Comparison of ENCODE assay signal across 16 cellular contexts in genomic region chr2:177253704-177254103, GRCh38. TPM values are rescaled to one million over a fixed set of nuclear protein-coding genes. Genes with fewer than 3 reads are reported as not detected.
A peak's percentile ranks its signal among the peaks of the same experiment; 100 is the strongest.
DNase-seq lines count a peak whose midpoint lies in the region; TF ChIP-seq lines count a peak whose summit lies in the region.
"Had no signal": no experiment of that assay in that cellular context is flagged by ENCODE, and none has a peak within 500 bp of the region (broad histone marks: within the 10 kb centered on the region; RNA-seq: fewer than 3 reads in every experiment).

No MANE protein-coding gene starts in this region.

- peak overlapping the region; percentile 67 for H3K27ac Mint-ChIP-seq in activated T-cell treated with anti-CD3 and anti-CD28 coated beads, Interleukin-2, amount 50 U/mL, for 24 hours

- TF ChIP-seq POLR2A in stomach (IDR thresholded peaks at IDR 0.05), result no peak

- 0 out of 2 replicates have a peak overlapping the region, but pooled peaks have one; percentile 6 for H3K27ac ChIP-seq in SK-N-MC
- peak overlapping the region in 1 of 2 donors; percentile 14 for H3K27ac ChIP-seq in coronary artery
- H3K27ac ChIP-seq in stomach, result peak overlapping the region in 3 of 5 donors; percentile 52 to 82 (median 53)
- H3K27ac ChIP-seq: C4-2B had no signal

- no peaks in the 10 kb centered on the region for H3K27me3 Mint-ChIP-seq in activated T-cell treated with anti-CD3 and anti-CD28 coated beads, Interleukin-2, amount 50 U/mL, for 24 hours
- H3K27me3 Mint-ChIP-seq: naive B cell had no signal

- H3K9me3 ChIP-seq in SK-N-MC (ENCODE audit: low read depth, low read length), result 0 out of 2 replicates have a peak, but pooled peaks cover 8% of the 10 kb centered on the region
- H3K9me3 ChIP-seq in stomach, result no peaks in the 10 kb centered on the region
- H3K9me3 ChIP-seq: body of pancreas had no signal

- intact Hi-C loops in stomach (cut with DNase I; ENCODE audit: low total_unique reads), result no loop called here
- intact Hi-C loops in posterior cingulate gyrus (cut with DNase I), result no loop called here

- no peak overlapping the region for H3K4me3 ChIP-seq in SK-N-MC
- peak overlapping the region; percentile 50 for H3K4me3 ChIP-seq in coronary artery
- H3K4me3 ChIP-seq in stomach, result peak overlapping the region in 1 of 4 donors; percentile 14
- H3K4me3 ChIP-seq: body of pancreas, lung had no signal

- TF ChIP-seq EP300 in stomach (IDR thresholded peaks at IDR 0.05), result no peak

- 33 to 55% (median 42%) methylated on average over 3 of the region's 3 CpGs for WGBS in stomach, 5 donors

- TF ChIP-seq CTCF in coronary artery (IDR thresholded peaks at IDR 0.05) (no peak), stomach (IDR thresholded peaks at IDR 0.05) (no peak)

- H3K27me3 ChIP-seq in stomach, result no peaks in the 10 kb centered on the region
- H3K27me3 ChIP-seq: body of pancreas had no signal

- H3K36me3 ChIP-seq in SK-N-MC (ENCODE audit: insufficient read depth, low read length), result peaks cover 55% of the 10 kb centered on the region
- peaks cover 0 to 12% (median 0%) of the 10 kb centered on the region in 4 donors for H3K36me3 ChIP-seq in stomach

- peaks cover 3% of the 10 kb centered on the region for H3K9me3 Mint-ChIP-seq in activated T-cell treated with anti-CD3 and anti-CD28 coated beads, Interleukin-2, amount 50 U/mL, for 24 hours

- DNase-seq in activated T-cell treated with anti-CD3 and anti-CD28 coated beads, Interleukin-2, amount 50 U/mL, for 24 hours, result no peak
- no peak for DNase-seq in activated T-cell treated with anti-CD3 and anti-CD28 coated beads, Interleukin-2, amount 50 U/mL, for 48 hours
- DNase-seq in SK-N-MC (ENCODE audit: low read depth, low spot score) (no peak), coronary artery (ENCODE audit: low spot score) (no peak), stomach (no peak), OCI-M2 (lab: John Stamatoyannopoulos, UW; ENCODE audit: unreplicated experiment) (no peak), posterior cingulate gyrus (no peak)
- DNase-seq in activated CD4-positive, alpha-beta T cell treated with anti-CD3 and anti-CD28 coated beads for 1 hour, result no peak
- DNase-seq: activated CD4-positive, alpha-beta T cell treated with anti-CD3 and anti-CD28 coated beads, Interleukin-2, amount 50 U/mL, for 4 hours; naive B cell; NCI-H1092; NCI-H524 treated with DMSO at 0.1 percent for 48 hours had no signal

- H3K4me1 ChIP-seq in stomach, result peaks cover 69 to 100% (median 96%) of the 10 kb centered on the region in 4 donors

- H3K36me3 Mint-ChIP-seq in activated T-cell treated with anti-CD3 and anti-CD28 coated beads, Interleukin-2, amount 50 U/mL, for 24 hours (ENCODE audit: low read depth), result peaks cover 90% of the 10 kb centered on the region

- H3K4me1 Mint-ChIP-seq in activated T-cell treated with anti-CD3 and anti-CD28 coated beads, Interleukin-2, amount 50 U/mL, for 24 hours (ENCODE audit: low read depth), result peaks cover 89% of the 10 kb centered on the region

- H3K9ac ChIP-seq in SK-N-MC (ENCODE audit: insufficient read length), result no peak overlapping the region
- H3K9ac ChIP-seq: SK-N-SH had no signal

- H3K4me3 Mint-ChIP-seq in activated T-cell treated with anti-CD3 and anti-CD28 coated beads, Interleukin-2, amount 50 U/mL, for 24 hours, result no peak overlapping the region

RNA-seq across cellular contexts. Expression of gene NFE2L2, which starts 10.8 kb away (rescaled TPM):
- 100 to 1,000 TPM in 4 of 5 donors, 10 to 100 TPM in 1; 37.1 to 223 (median 101) TPM for total RNA-seq in stomach
- 100 to 1,000 TPM in 2 of 3 donors, 10 to 100 TPM in 1; 84.6 to 144 (median 123) TPM for polyA plus RNA-seq in stomach

RNA-seq across cellular contexts. Expression of gene HNRNPA3, which starts 41.1 kb away (rescaled TPM):
- total RNA-seq in stomach, result 100 to 1,000 TPM in 1 of 5 donors, 10 to 100 TPM in 4; 22.6 to 178 (median 54.3) TPM
- polyA plus RNA-seq in stomach, result 100 to 1,000 TPM; 116 to 187 (median 144) TPM
